11 cellular contexts compared by ENCODE assay signal in genomic region chr19:35011737-35012682, GRCh38. TPM values are rescaled to one million over a fixed set of nuclear protein-coding genes. Genes with fewer than 3 reads are reported as not detected.
DNase-seq lines count a peak whose midpoint lies in the region; ATAC-seq, FAIRE-seq and TF ChIP-seq lines count a peak whose summit lies in the region.
"Had no signal": no experiment of that assay in that cellular context is flagged by ENCODE, and none has a peak within 500 bp of the region (broad histone marks: within the 10 kb centered on the region; RNA-seq: fewer than 3 reads in every experiment).

No MANE protein-coding gene starts in this region.

- H3K4me1 Mint-ChIP-seq in activated CD4-positive, alpha-beta T cell treated with anti-CD3 and anti-CD28 coated beads, Interleukin-2, amount 10 ng/mL, durations not matched to agents 7 days and 5 days, result peaks cover 64% of the 10 kb centered on the region
- peaks cover 12% of the 10 kb centered on the region for H3K4me1 Mint-ChIP-seq in WTC11
- peaks cover 66% of the 10 kb centered on the region for H3K4me1 Mint-ChIP-seq in stimulated activated effector memory CD8-positive, alpha-beta T cell treated with anti-CD3 and anti-CD28 coated beads, Interleukin-12 subunit alpha, Interleukin-12 subunit beta, amount 100 ng/mL, for 72 hours

- intact Hi-C loops in esophagus muscularis mucosa (cut with DNase I), result loop anchor here (2.0 kb wide), 1 partner anchor 39 kb away; no protein-coding TSS in a partner anchor

- peaks cover 55% of the 10 kb centered on the region for H3K36me3 Mint-ChIP-seq in activated CD4-positive, alpha-beta T cell treated with anti-CD3 and anti-CD28 coated beads, Interleukin-2, amount 10 ng/mL, durations not matched to agents 7 days and 5 days (ENCODE audit: low read depth)
- peaks cover 68% of the 10 kb centered on the region for H3K36me3 Mint-ChIP-seq in WTC11
- peaks cover 98% of the 10 kb centered on the region for H3K36me3 Mint-ChIP-seq in stimulated activated effector memory CD8-positive, alpha-beta T cell treated with anti-CD3 and anti-CD28 coated beads, Interleukin-12 subunit alpha, Interleukin-12 subunit beta, amount 100 ng/mL, for 72 hours

- no peaks in the 10 kb centered on the region for H3K9me3 Mint-ChIP-seq in activated CD4-positive, alpha-beta T cell treated with anti-CD3 and anti-CD28 coated beads, Interleukin-2, amount 10 ng/mL, durations not matched to agents 7 days and 5 days
- H3K9me3 Mint-ChIP-seq in WTC11, result no peaks in the 10 kb centered on the region
- H3K9me3 Mint-ChIP-seq in stimulated activated effector memory CD8-positive, alpha-beta T cell treated with anti-CD3 and anti-CD28 coated beads, Interleukin-12 subunit alpha, Interleukin-12 subunit beta, amount 100 ng/mL, for 72 hours, result no peaks in the 10 kb centered on the region

- WGBS in esophagus muscularis mucosa, result 79% methylated on average over 16 of the region's 18 CpGs

- TF ChIP-seq EP300 in esophagus muscularis mucosa (IDR thresholded peaks at IDR 0.05), result no peak

- H3K27me3 Mint-ChIP-seq in activated CD4-positive, alpha-beta T cell treated with anti-CD3 and anti-CD28 coated beads, Interleukin-2, amount 10 ng/mL, durations not matched to agents 7 days and 5 days, result no peaks in the 10 kb centered on the region
- no peaks in the 10 kb centered on the region for H3K27me3 Mint-ChIP-seq in WTC11 (ENCODE audit: low read depth)

- no peak for DNase-seq in activated CD4-positive, alpha-beta T cell treated with anti-CD3 and anti-CD28 coated beads, Interleukin-2, amount 10 ng/mL, durations not matched to agents 7 days and 5 days
- no peak for DNase-seq in activated CD4-positive, alpha-beta T cell treated with anti-CD3 and anti-CD28 coated beads for 1 hour
- no peak for DNase-seq in WTC11 (ENCODE audit: low spot score)
- DNase-seq in esophagus muscularis mucosa (ENCODE audit: extremely low spot score), result no peak
- DNase-seq in stimulated activated effector memory CD8-positive, alpha-beta T cell treated with anti-CD3 and anti-CD28 coated beads, Interleukin-12 subunit alpha, Interleukin-12 subunit beta, amount 100 ng/mL, for 72 hours (ENCODE audit: low spot score in 2 of 2), result no peak
- DNase-seq in activated CD4-positive, CD25-positive, alpha-beta regulatory T cell (lab: John Stamatoyannopoulos, UW), result no peak
- no peak for DNase-seq in GM19239 (ENCODE audit: insufficient read length, low spot score)

- ATAC-seq in WTC11 (no peak), GM21737 (IDR thresholded peaks at IDR 0.05; ENCODE audit: unreplicated experiment) (no peak)
- ATAC-seq in stimulated activated effector memory CD8-positive, alpha-beta T cell treated with anti-CD3 and anti-CD28 coated beads, Interleukin-12 subunit alpha, Interleukin-12 subunit beta, amount 100 ng/mL, for 72 hours, result peak; percentile 7

- no peaks in the 10 kb centered on the region for H3K27me3 ChIP-seq in esophagus muscularis mucosa
- H3K27me3 ChIP-seq: thyroid gland had no signal

- no peak for TF ChIP-seq CTCF in WTC11 (IDR thresholded peaks at IDR 0.05)
- no peak for TF ChIP-seq CTCF in esophagus muscularis mucosa (IDR thresholded peaks at IDR 0.05)

- FAIRE-seq in GM19239 (lab: Jason Lieb, UNC), result no peak
- FAIRE-seq: keratinocyte had no signal

- peak overlapping the region; percentile 29 to 62 (median 34) for H3K27ac ChIP-seq in esophagus muscularis mucosa (replicated peaks in 1 of 4)

- no peaks in the 10 kb centered on the region for H3K9me3 ChIP-seq in esophagus muscularis mucosa
- H3K9me3 ChIP-seq: thyroid gland had no signal

- no peak overlapping the region for H3K4me3 ChIP-seq in esophagus muscularis mucosa
- H3K4me3 ChIP-seq: GM12878, thyroid gland had no signal

- CTCF ChIA-PET in activated CD4-positive, alpha-beta T cell treated with anti-CD3 and anti-CD28 coated beads, Interleukin-2, amount 10 ng/mL, durations not matched to agents 7 days and 5 days (lab: Charles Lee), result interaction anchor here (1.2 to 3.4 kb wide), 5 partner anchors 9 to 32 kb away, joined by 3 to 18 read pairs (median 4); partner anchors contain the start of gene GRAMD1A
- CTCF ChIA-PET in WTC11 (lab: Charles Lee), result interaction anchor here (0.6 to 3.4 kb wide), 10 partner anchors 8 to 173 kb away, joined by 3 to 25 read pairs (median 3); partner anchors contain the start of gene GRAMD1A

- no peak overlapping the region for H3K4me3 Mint-ChIP-seq in activated CD4-positive, alpha-beta T cell treated with anti-CD3 and anti-CD28 coated beads, Interleukin-2, amount 10 ng/mL, durations not matched to agents 7 days and 5 days
- H3K4me3 Mint-ChIP-seq in WTC11, result no peak overlapping the region
- peak overlapping the region; percentile 67 for H3K4me3 Mint-ChIP-seq in stimulated activated effector memory CD8-positive, alpha-beta T cell treated with anti-CD3 and anti-CD28 coated beads, Interleukin-12 subunit alpha, Interleukin-12 subunit beta, amount 100 ng/mL, for 72 hours

- H3K36me3 ChIP-seq in esophagus muscularis mucosa, result peaks cover 15 to 78% (median 72%) of the 10 kb centered on the region in 4 donors

- peak overlapping the region; percentile 73 for H3K27ac Mint-ChIP-seq in activated CD4-positive, alpha-beta T cell treated with anti-CD3 and anti-CD28 coated beads, Interleukin-2, amount 10 ng/mL, durations not matched to agents 7 days and 5 days
- H3K27ac Mint-ChIP-seq in WTC11, result 0 out of 2 replicates have a peak overlapping the region, but pooled peaks have one; percentile 17
- peak overlapping the region; percentile 93 for H3K27ac Mint-ChIP-seq in stimulated activated effector memory CD8-positive, alpha-beta T cell treated with anti-CD3 and anti-CD28 coated beads, Interleukin-12 subunit alpha, Interleukin-12 subunit beta, amount 100 ng/mL, for 72 hours

- H3K4me1 ChIP-seq in esophagus muscularis mucosa, result peaks cover 31 to 57% (median 35%) of the 10 kb centered on the region in 4 donors

- POLR2A ChIA-PET in activated CD4-positive, alpha-beta T cell treated with anti-CD3 and anti-CD28 coated beads, Interleukin-2, amount 10 ng/mL, durations not matched to agents 7 days and 5 days (lab: Charles Lee), result no interaction called here
- POLR2A ChIA-PET in WTC11 (lab: Charles Lee), result interaction anchor here (1.7 kb wide), 1 partner anchor 9 kb away, joined by 4 read pairs; no protein-coding TSS in a partner anchor

- TF ChIP-seq POLR2A in esophagus muscularis mucosa (IDR thresholded peaks at IDR 0.05; ENCODE audit: low read depth), result no peak

TF ChIP-seq in WTC11, 78 proteins besides CTCF, POLR2A, EP300 and RAD21 (continues in another document):
- no peak for TF ChIP-seq CREM (CRISPR knock-in tag; IDR thresholded peaks at IDR 0.05)
- no peak for TF ChIP-seq AR (CRISPR knock-in tag; IDR thresholded peaks at IDR 0.05)
- TF ChIP-seq NR2C2 (CRISPR knock-in tag; IDR thresholded peaks at IDR 0.05), result no peak
- TF ChIP-seq CBFB (CRISPR knock-in tag; IDR thresholded peaks at IDR 0.05; ENCODE audit: low read depth), result no peak
- TF ChIP-seq JAZF1 (CRISPR knock-in tag; IDR thresholded peaks at IDR 0.05), result no peak
- TF ChIP-seq MXD4 (CRISPR knock-in tag; IDR thresholded peaks at IDR 0.05; ENCODE audit: borderline replicate concordance), result no peak
- no peak for TF ChIP-seq GRHL2 (CRISPR knock-in tag; IDR thresholded peaks at IDR 0.05; ENCODE audit: insufficient replicate concordance, severe bottlenecking)
- TF ChIP-seq CDX4 (CRISPR knock-in tag; IDR thresholded peaks at IDR 0.05; ENCODE audit: borderline replicate concordance), result no peak
- TF ChIP-seq NFATC4 (CRISPR knock-in tag; IDR thresholded peaks at IDR 0.05), result no peak
- TF ChIP-seq CREB1 (CRISPR knock-in tag; IDR thresholded peaks at IDR 0.05), result no peak

RNA-seq across cellular contexts. Expression of gene GRAMD1A, which starts 11.9 kb away (rescaled TPM):
- total RNA-seq in activated CD4-positive, alpha-beta T cell treated with anti-CD3 and anti-CD28 coated beads, Interleukin-2, amount 10 ng/mL, durations not matched to agents 7 days and 5 days, result 100 to 1,000 TPM; 106 to 114 TPM
- total RNA-seq in WTC11 (2021) (235 to 389 TPM (median 236 TPM) in 3 replicates), esophagus muscularis mucosa (10 to 100 TPM; 27.8 to 55.3 (median 52.1) TPM)

RNA-seq across cellular contexts. Expression of gene SCN1B, which starts 18.3 kb away (rescaled TPM):
- under 1 TPM; 0.50 to 0.97 TPM for total RNA-seq in activated CD4-positive, alpha-beta T cell treated with anti-CD3 and anti-CD28 coated beads, Interleukin-2, amount 10 ng/mL, durations not matched to agents 7 days and 5 days
- total RNA-seq in WTC11 (2021), result 4.4 to 8.0 TPM (median 4.8 TPM) in 3 replicates
- 10 to 100 TPM in 3 of 4 donors, 1 to 10 TPM in 1; 8.3 to 15.7 (median 12.8) TPM for total RNA-seq in esophagus muscularis mucosa

RNA-seq across cellular contexts. Expression of gene HPN, which starts 29.5 kb away (rescaled TPM):
- not detected for total RNA-seq in activated CD4-positive, alpha-beta T cell treated with anti-CD3 and anti-CD28 coated beads, Interleukin-2, amount 10 ng/mL, durations not matched to agents 7 days and 5 days
- 20.8 to 35.5 TPM (median 34.6 TPM) in 3 replicates for total RNA-seq in WTC11 (2021)
- under 1 TPM in 3 of 4 donors, not detected in 1; 0.33 to 0.86 (median 0.58) TPM for total RNA-seq in esophagus muscularis mucosa

RNA-seq across cellular contexts. Expression of gene ZNF792, which starts 48.0 kb away (rescaled TPM):
- total RNA-seq in activated CD4-positive, alpha-beta T cell treated with anti-CD3 and anti-CD28 coated beads, Interleukin-2, amount 10 ng/mL, durations not matched to agents 7 days and 5 days, result 10 to 100 TPM; 14.8 to 15.3 TPM
- total RNA-seq in WTC11 (2021) (6.6 to 12.9 TPM (median 8.0 TPM) in 3 replicates), esophagus muscularis mucosa (1 to 10 TPM; 4.6 to 8.4 (median 6.4) TPM)

Comparison
In these comparisons a context has a peak if more than half of its experiments do, and no peak if none do; other contexts are left out.
1. H3K27ac Mint-ChIP-seq: peak in every context shown above with its lines; median percentile 93 in stimulated activated effector memory CD8-positive, alpha-beta T cell treated with anti-CD3 and anti-CD28 coated beads, Interleukin-12 subunit alpha, Interleukin-12 subunit beta, amount 100 ng/mL, for 72 hours; 73 in activated CD4-positive, alpha-beta T cell treated with anti-CD3 and anti-CD28 coated beads, Interleukin-2, amount 10 ng/mL, durations not matched to agents 7 days and 5 days; 17 in WTC11.
2. RNA of gene HPN, which starts 29.5 kb away (total RNA-seq): 20.8 to 35.5 TPM in WTC11; 0.33 to 0.86 TPM in esophagus muscularis mucosa and not detected in activated CD4-positive, alpha-beta T cell treated with anti-CD3 and anti-CD28 coated beads, Interleukin-2, amount 10 ng/mL, durations not matched to agents 7 days and 5 days; every median in the first group is over 10 times any median in the second.